Comparison of ENCODE assay signal across 28 cellular contexts in the genomic region with DNA sequence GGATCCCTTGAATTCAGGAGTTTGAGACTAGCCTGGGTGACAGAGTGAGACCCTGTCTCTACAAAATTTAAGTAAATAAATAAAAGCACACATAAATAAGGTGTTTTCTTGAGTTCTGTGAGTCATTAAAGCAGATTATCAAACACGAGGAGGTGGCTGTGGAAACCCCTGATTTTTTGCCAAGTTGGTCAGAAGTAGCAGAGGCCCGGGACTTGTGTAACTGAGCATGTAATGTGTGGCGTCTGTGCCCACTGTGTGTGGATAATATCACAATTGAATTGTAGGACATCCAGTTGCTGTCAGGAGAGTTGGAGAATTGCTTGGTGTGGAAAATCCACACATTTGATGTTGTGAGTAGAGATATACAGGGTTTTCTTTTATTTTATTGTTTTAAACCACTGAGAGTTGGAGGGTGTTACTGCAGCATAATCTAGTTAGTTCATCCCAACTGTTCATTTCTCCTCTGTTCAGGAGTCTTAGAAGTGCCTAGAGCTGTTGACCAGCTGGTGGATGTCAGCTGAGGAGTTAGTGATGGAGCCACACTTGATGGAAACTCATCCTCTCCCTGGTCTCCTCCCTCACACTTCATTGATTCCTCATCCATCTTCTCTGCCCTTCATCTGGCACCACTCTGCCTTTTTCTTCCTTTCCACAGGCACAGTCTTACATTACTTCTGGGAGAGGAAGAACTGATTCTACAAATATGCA. TPM values are rescaled to one million over a fixed set of nuclear protein-coding genes. Genes with fewer than 3 reads are reported as not detected.
A peak's percentile ranks its signal among the peaks of the same experiment; 100 is the strongest.
DNase-seq lines count a peak whose midpoint lies in the region; ATAC-seq and TF ChIP-seq lines count a peak whose summit lies in the region.
"Had no signal": no experiment of that assay in that cellular context is flagged by ENCODE, and none has a peak within 500 bp of the region (broad histone marks: within the 10 kb centered on the region; RNA-seq: fewer than 3 reads in every experiment).

No MANE protein-coding gene starts in this region.

- H3K27ac Mint-ChIP-seq in immature natural killer cell, result no peak overlapping the region
- H3K27ac Mint-ChIP-seq: activated CD8-positive, alpha-beta T cell treated with anti-CD3 and anti-CD28 coated beads for 36 hours; activated naive CD8-positive, alpha-beta T cell treated with anti-CD3 and anti-CD28 coated beads, Interleukin-2, amount 50 U/mL, for 24 hours; progenitor cell of endocrine pancreas had no signal

- CTCF ChIA-PET in RWPE1 (lab: Yijun Ruan, JAX), result interaction anchor here (0.9 kb wide), 1 partner anchor 251 kb away, joined by 3 read pairs; a partner anchor contains a TSS

- no peak overlapping the region for H2AFZ ChIP-seq in GM23248
- H2AFZ ChIP-seq: hepatocyte had no signal

- WGBS in GM23248 (ENCODE audit: low coverage in 1 of 2, low lambda C conversion rate in 2 of 2, missing lambda C conversion rate in 2 of 2), 2 experiments, result 61 to 63% methylated on average over 3 of the region's 3 CpGs
- 36 to 54% methylated on average over 3 of the region's 3 CpGs for WGBS in esophagus, 2 donors
- WGBS in right lobe of liver (ENCODE audit: insufficient coverage, low coverage, low lambda C conversion rate, missing lambda C conversion rate), result 39% methylated on average over 3 of the region's 3 CpGs

- H3K4me1 ChIP-seq in GM23248 (ENCODE audit: insufficient read depth) (no peaks in the 10 kb centered on the region), esophagus (ENCODE audit: control insufficient read depth in 2 of 2, insufficient read depth in 2 of 2, low read length in 1 of 2) (no peaks in the 10 kb centered on the region), right lobe of liver (peaks cover 0 to 16% (median 6%) of the 10 kb centered on the region in 4 donors)

- POLR2A ChIA-PET in RWPE1 (lab: Yijun Ruan, JAX; ENCODE audit: low non-redundant PET), result no interaction called here

- ATAC-seq in right lobe of liver, result peak; percentile 59 to 77 (median 70)
- ATAC-seq: activated CD8-positive, alpha-beta T cell treated with anti-CD3 and anti-CD28 coated beads for 36 hours; activated naive CD8-positive, alpha-beta T cell treated with anti-CD3 and anti-CD28 coated beads, Interleukin-2, amount 50 U/mL, for 24 hours; left colon; stimulated activated naive CD8-positive, alpha-beta T cell treated with anti-CD3 and anti-CD28 coated beads, Interleukin-15, Interleukin-2, amounts not matched to agents 100 U/mL and 50 U/mL, for 24 hours had no signal

- H3K36me3 ChIP-seq in GM23248 (ENCODE audit: low read depth) (no peaks in the 10 kb centered on the region), esophagus (ENCODE audit: control insufficient read depth in 2 of 2, insufficient read depth in 2 of 2, low read length in 1 of 2) (no peaks in the 10 kb centered on the region), right lobe of liver (no peaks in the 10 kb centered on the region), MG63 (no peaks in the 10 kb centered on the region)
- H3K36me3 ChIP-seq: neutrophil, tibial artery had no signal

- no peaks in the 10 kb centered on the region for H3K9me3 ChIP-seq in GM23248 (ENCODE audit: low read depth)
- no peaks in the 10 kb centered on the region for H3K9me3 ChIP-seq in esophagus (ENCODE audit: control insufficient read depth in 2 of 2, insufficient read depth in 1 of 2, low read depth in 1 of 2, low read length in 1 of 2)
- H3K9me3 ChIP-seq in right lobe of liver, result no peaks in the 10 kb centered on the region
- no peaks in the 10 kb centered on the region for H3K9me3 ChIP-seq in MG63
- H3K9me3 ChIP-seq: neutrophil, tibial artery had no signal

- H3K4me3 ChIP-seq in GM23248 (no peak overlapping the region), esophagus (ENCODE audit: low read depth in 1 of 2, low read length in 2 of 2) (no peak overlapping the region), right lobe of liver (no peak overlapping the region), MG63 (no peak overlapping the region)
- H3K4me3 ChIP-seq: hepatocyte, SK-N-MC, skin epidermis, tibial artery had no signal

- in situ Hi-C loops in GM23248 (cut with MboI), result no loop called here

- no peak for TF ChIP-seq POLR2A in right lobe of liver (IDR thresholded peaks at IDR 0.05)

- TF ChIP-seq CTCF in RWPE1 (conservative IDR thresholded peaks at IDR 0.05; ENCODE audit: low read depth) (no peak), right lobe of liver (IDR thresholded peaks at IDR 0.05) (no peak)

- peaks cover 2 to 11% (median 2%) of the 10 kb centered on the region in 3 donors for H3K27me3 Mint-ChIP-seq in immature natural killer cell (ENCODE audit: low read depth in 3 of 3)
- H3K27me3 Mint-ChIP-seq: activated CD8-positive, alpha-beta T cell treated with anti-CD3 and anti-CD28 coated beads for 36 hours; activated naive CD8-positive, alpha-beta T cell treated with anti-CD3 and anti-CD28 coated beads, Interleukin-2, amount 50 U/mL, for 24 hours; progenitor cell of endocrine pancreas had no signal

- H3K36me3 Mint-ChIP-seq in immature natural killer cell, result no peaks in the 10 kb centered on the region
- H3K36me3 Mint-ChIP-seq: brain, naive B cell had no signal

- H3K9me2 ChIP-seq in GM23248 (ENCODE audit: insufficient read depth), result no peaks in the 10 kb centered on the region

- intact Hi-C loops in right lobe of liver (cut with DNase I), result no loop called here

- peak; percentile 35 for DNase-seq in GM23248
- no peak for DNase-seq in RWPE1 (ENCODE audit: low spot score)
- DNase-seq in right lobe of liver, result peak in 1 of 3 donors; percentile 48
- DNase-seq in MG63, result no peak
- DNase-seq in occipital lobe (lab: John Stamatoyannopoulos, UW), result no peak
- DNase-seq in UCSD-AML1 (lab: John Stamatoyannopoulos, UW; ENCODE audit: unreplicated experiment), result no peak
- DNase-seq in immature natural killer cell, result no peak
- DNase-seq: ACHN; activated CD4-positive, CD25-positive, alpha-beta regulatory T cell treated with anti-CD3 and anti-CD28 coated beads, Interleukin-2, amount 50 U/mL, for 72 hours; activated CD8-positive, alpha-beta T cell treated with anti-CD3 and anti-CD28 coated beads for 36 hours; activated gamma-delta T cell; activated naive CD8-positive, alpha-beta T cell treated with anti-CD3 and anti-CD28 coated beads, Interleukin-2, amount 50 U/mL, for 24 hours; DMS153; H7; left colon; naive B cell; NCI-H2029; NCI-H748 treated with DMSO at 0.1 percent for 48 hours; RPMI8226; stimulated activated naive CD8-positive, alpha-beta T cell treated with anti-CD3 and anti-CD28 coated beads, Interleukin-15, Interleukin-2, amounts not matched to agents 100 U/mL and 50 U/mL, for 24 hours had no signal

- no peaks in the 10 kb centered on the region for H4K20me1 ChIP-seq in GM23248 (ENCODE audit: insufficient read depth)

- no peak overlapping the region for H3K9ac ChIP-seq in GM23248

- H3F3A ChIP-seq in GM23248 (ENCODE audit: insufficient read depth), result no peaks in the 10 kb centered on the region

- H3K9me3 Mint-ChIP-seq in immature natural killer cell, result no peaks in the 10 kb centered on the region
- H3K9me3 Mint-ChIP-seq: activated CD8-positive, alpha-beta T cell treated with anti-CD3 and anti-CD28 coated beads for 36 hours; activated naive CD8-positive, alpha-beta T cell treated with anti-CD3 and anti-CD28 coated beads, Interleukin-2, amount 50 U/mL, for 24 hours had no signal

- H3K4me1 Mint-ChIP-seq in immature natural killer cell, result no peaks in the 10 kb centered on the region
- H3K4me1 Mint-ChIP-seq: activated naive CD8-positive, alpha-beta T cell treated with anti-CD3 and anti-CD28 coated beads, Interleukin-2, amount 50 U/mL, for 24 hours had no signal

- H3K79me2 ChIP-seq in GM23248 (ENCODE audit: insufficient read depth), result no peaks in the 10 kb centered on the region
- H3K79me2 ChIP-seq: hepatocyte had no signal

- no peak overlapping the region for H3K27ac ChIP-seq in GM23248
- peak overlapping the region; percentile 72 for H3K27ac ChIP-seq in RWPE1
- H3K27ac ChIP-seq in esophagus (ENCODE audit: low read depth in 2 of 2, low read length in 1 of 2), result peak overlapping the region; percentile 10 to 64
- peak overlapping the region in 2 of 3 donors; percentile 0 to 26 for H3K27ac ChIP-seq in right lobe of liver
- H3K27ac ChIP-seq: hepatocyte, neutrophil, SK-N-MC, tibial artery had no signal

- H3K4me2 ChIP-seq in GM23248 (ENCODE audit: unreplicated experiment), result no peak overlapping the region
- H3K4me2 ChIP-seq: hepatocyte had no signal

- no peak overlapping the region for H3K4me3 Mint-ChIP-seq in immature natural killer cell
- H3K4me3 Mint-ChIP-seq: activated CD8-positive, alpha-beta T cell treated with anti-CD3 and anti-CD28 coated beads for 36 hours; activated naive CD8-positive, alpha-beta T cell treated with anti-CD3 and anti-CD28 coated beads, Interleukin-2, amount 50 U/mL, for 24 hours; brain; naive B cell had no signal

- no peaks in the 10 kb centered on the region; the same call in 1 of the 2 replicates for H3K27me3 ChIP-seq in GM23248 (replicated peaks; ENCODE audit: insufficient read depth)
- no peaks in the 10 kb centered on the region for H3K27me3 ChIP-seq in esophagus (ENCODE audit: control insufficient read depth in 1 of 2, insufficient read depth in 2 of 2, low read length in 2 of 2)
- no peaks in the 10 kb centered on the region for H3K27me3 ChIP-seq in right lobe of liver
- H3K27me3 ChIP-seq in MG63, result no peaks in the 10 kb centered on the region
- H3K27me3 ChIP-seq: hepatocyte, tibial artery had no signal

RNA-seq across cellular contexts. Expression of a gene that starts 45.9 kb away (rescaled TPM):
- total RNA-seq in GM23248 (2014; rRNA removed; shearing (Covaris generic)), result 303 and 305 TPM in 2 replicates
- polyA plus RNA-seq in GM23248 (2016; fragmentation: Nextera tagmentation; extraction: Ambion mirVana) (45.6 and 47.8 TPM in 2 replicates), esophagus (10 to 100 TPM; 33.4 to 99.3 TPM), immature natural killer cell (1 to 10 TPM in 2 of 3 donors, under 1 TPM in 1; 0.91 to 4.8 (median 4.4) TPM)
- total RNA-seq in right lobe of liver (100 to 1,000 TPM; 185 to 656 (median 388) TPM), occipital lobe (296 TPM)
- total RNA-seq in MG63 (2014; rRNA removed; shearing (Covaris generic); ENCODE audit: low replicate concordance), result 65.2 and 65.4 TPM in 2 replicates

RNA-seq across cellular contexts. Expression of a gene that starts 50.3 kb away (rescaled TPM):
- 18.3 and 21.9 TPM in 2 replicates for total RNA-seq in GM23248 (2014; rRNA removed; shearing (Covaris generic))
- 12.0 and 13.6 TPM in 2 replicates for polyA plus RNA-seq in GM23248 (2016; fragmentation: Nextera tagmentation; extraction: Ambion mirVana)
- polyA plus RNA-seq in esophagus, result 10 to 100 TPM; 19.6 to 23.3 TPM
- 10 to 100 TPM; 31.3 to 62.2 (median 51.5) TPM for total RNA-seq in right lobe of liver
- total RNA-seq in MG63 (2014; rRNA removed; shearing (Covaris generic); ENCODE audit: low replicate concordance), result 26.1 and 27.2 TPM in 2 replicates
- total RNA-seq in occipital lobe, result 177 TPM
- polyA plus RNA-seq in immature natural killer cell, result 10 to 100 TPM; 11.2 to 23.9 (median 21.1) TPM
